ENCODE assay signal across 40 cellular contexts in genomic region chr22:35059632-35060031, GRCh38. TPM values are rescaled to one million over a fixed set of nuclear protein-coding genes. Genes with fewer than 3 reads are reported as not detected.
"Had no signal": no experiment of that assay in that cellular context is flagged by ENCODE, and none has a peak within 500 bp of the region (broad histone marks: within the 10 kb centered on the region; RNA-seq: fewer than 3 reads in every experiment).

No MANE protein-coding gene starts in this region.

- ATAC-seq: activated CD8-positive, alpha-beta T cell treated with anti-CD3 and anti-CD28 coated beads for 36 hours; activated naive CD4-positive, alpha-beta T cell treated with anti-CD3 and anti-CD28 coated beads, Interleukin-2, amount 50 U/mL, for 72 hours; activated T-cell treated with anti-CD3 and anti-CD28 coated beads, Interleukin-2, amount 50 U/mL, for 4 hours; activated T-cell treated with anti-CD3 and anti-CD28 coated beads, Interleukin-2, amount 50 U/mL, for 72 hours; activated T-helper 17 cell treated with anti-CD3 and anti-CD28 coated beads, Interleukin-2, amount 50 U/mL, for 72 hours; body of pancreas had no signal

- H3K9me3 ChIP-seq: adrenal gland, body of pancreas had no signal

- H3K27me3 Mint-ChIP-seq: activated CD4-positive, alpha-beta T cell treated with anti-CD3 and anti-CD28 coated beads, Interleukin-2, amount 10 ng/mL, durations not matched to agents 24 days and 14 days; activated naive CD8-positive, alpha-beta T cell treated with anti-CD3 and anti-CD28 coated beads for 36 hours had no signal

- DNase-seq: activated B cell treated with CpG ODN at 0.5 μM for 24 hours; activated CD4-positive, alpha-beta memory T cell treated with anti-CD3 and anti-CD28 coated beads for 36 hours; activated CD4-positive, alpha-beta T cell treated with anti-CD3 and anti-CD28 coated beads for 4 hours; activated CD4-positive, alpha-beta T cell treated with anti-CD3 and anti-CD28 coated beads, Interleukin-2, amount 10 ng/mL, durations not matched to agents 24 days and 14 days; activated CD4-positive, alpha-beta T cell treated with anti-CD3 and anti-CD28 coated beads, Interleukin-2, amount 50 U/mL, for 1 hour; activated CD4-positive, alpha-beta T cell treated with anti-CD3 and anti-CD28 coated beads, Interleukin-2, amount 50 U/mL, for 4 hours; activated CD4-positive, CD25-positive, alpha-beta regulatory T cell treated with anti-CD3 and anti-CD28 coated beads, Interleukin-2, amount 50 U/mL, for 72 hours; activated CD8-positive, alpha-beta memory T cell treated with anti-CD3 and anti-CD28 coated beads, Interleukin-2, amount 50 U/mL, for 4 hours; activated CD8-positive, alpha-beta T cell treated with anti-CD3 and anti-CD28 coated beads for 36 hours; activated effector memory CD4-positive, alpha-beta T cell treated with anti-CD3 and anti-CD28 coated beads, Interleukin-2, amount 50 U/mL, for 16 hours; activated gamma-delta T cell treated with Interleukin-2 at 50 U/mL for 16 hours; activated naive CD4-positive, alpha-beta T cell; activated naive CD4-positive, alpha-beta T cell treated with anti-CD3 and anti-CD28 coated beads for 36 hours; activated naive CD4-positive, alpha-beta T cell treated with anti-CD3 and anti-CD28 coated beads, Interleukin-2, amount 50 U/mL, for 16 hours; activated naive CD8-positive, alpha-beta T cell treated with anti-CD3 and anti-CD28 coated beads for 36 hours; activated T-cell treated with anti-CD3 and anti-CD28 coated beads for 4 hours; activated T-cell treated with anti-CD3 and anti-CD28 coated beads, Interleukin-2, amount 50 U/mL, for 1 hour; activated T-cell treated with anti-CD3 and anti-CD28 coated beads, Interleukin-2, amount 50 U/mL, for 4 hours; activated T-cell treated with anti-CD3 and anti-CD28 coated beads, Interleukin-2, amount 50 U/mL, for 72 hours; adrenal gland; amniotic stem cell; aorta; body of pancreas; brain microvascular endothelial cell; central memory CD4-positive, alpha-beta T cell; T-helper 1 cell; T-helper 2 cell; T-helper 9 cell had no signal

- H3K27ac Mint-ChIP-seq: activated B cell treated with CpG ODN at 0.5 μM for 24 hours; activated CD4-positive, alpha-beta memory T cell treated with anti-CD3 and anti-CD28 coated beads for 36 hours; activated CD4-positive, alpha-beta T cell treated with anti-CD3 and anti-CD28 coated beads, Interleukin-2, amount 10 ng/mL, durations not matched to agents 24 days and 14 days; activated CD8-positive, alpha-beta T cell treated with anti-CD3 and anti-CD28 coated beads for 36 hours; activated naive CD4-positive, alpha-beta T cell treated with anti-CD3 and anti-CD28 coated beads for 36 hours; activated naive CD4-positive, alpha-beta T cell treated with anti-CD3 and anti-CD28 coated beads, Interleukin-2, amount 50 U/mL, for 72 hours; activated naive CD8-positive, alpha-beta T cell treated with anti-CD3 and anti-CD28 coated beads for 36 hours; activated T-cell treated with anti-CD3 and anti-CD28 coated beads, Interleukin-2, amount 50 U/mL, for 72 hours; activated T-helper 1 cell treated with anti-CD3 and anti-CD28 coated beads, Interleukin-12 subunit alpha, Interleukin-12 subunit beta, Interleukin-2, Interleukin-4 antibody, amounts not matched to agents 30 ng/mL and 10 ng/mL and 1 ng/mL, durations not matched to agents 14 hours and 24 hours and 36 hours; activated T-helper 17 cell treated with anti-CD3 and anti-CD28 coated beads, Interleukin-2, amount 50 U/mL, for 72 hours; T-helper 1 cell treated with Interleukin-12 subunit alpha and Interleukin-12 subunit beta and Interleukin-4 antibody, amounts not matched to agents 30 μg/mL and 1 μg/mL, for 36 hours; T-helper 2 cell treated with Interferon-gamma antibody and Interleukin-4, amounts not matched to agents 5 μg/mL and 100 μg/mL, for 36 hours had no signal

- H3K36me3 ChIP-seq: adrenal gland, brain microvascular endothelial cell, breast epithelium had no signal

- H3K27ac ChIP-seq: adrenal gland, body of pancreas, brain microvascular endothelial cell, breast epithelium, VCaP had no signal

- H3K27me3 ChIP-seq: adrenal gland, body of pancreas, brain microvascular endothelial cell had no signal

- H3K4me1 Mint-ChIP-seq: activated B cell treated with CpG ODN at 0.5 μM for 24 hours; activated naive CD8-positive, alpha-beta T cell treated with anti-CD3 and anti-CD28 coated beads for 36 hours; activated T-helper 17 cell treated with anti-CD3 and anti-CD28 coated beads, Interleukin-2, amount 50 U/mL, for 72 hours had no signal

- H3K4me3 ChIP-seq: adrenal gland, body of pancreas, breast epithelium had no signal

- H3K9me3 Mint-ChIP-seq: activated naive CD4-positive, alpha-beta T cell treated with anti-CD3 and anti-CD28 coated beads for 36 hours; activated T-cell treated with anti-CD3 and anti-CD28 coated beads, Interleukin-2, amount 50 U/mL, for 4 hours; activated T-helper 17 cell treated with anti-CD3 and anti-CD28 coated beads, Interleukin-2, amount 50 U/mL, for 72 hours had no signal

- FAIRE-seq: astrocyte, TTC549 had no signal

- H3K36me3 Mint-ChIP-seq: activated CD4-positive, alpha-beta memory T cell treated with anti-CD3 and anti-CD28 coated beads for 36 hours; activated naive CD4-positive, alpha-beta T cell treated with anti-CD3 and anti-CD28 coated beads, Interleukin-2, amount 50 U/mL, for 72 hours; activated naive CD8-positive, alpha-beta T cell treated with anti-CD3 and anti-CD28 coated beads for 36 hours had no signal

- H3K4me3 Mint-ChIP-seq: activated B cell treated with CpG ODN at 0.5 μM for 24 hours; activated CD4-positive, alpha-beta memory T cell treated with anti-CD3 and anti-CD28 coated beads for 36 hours; activated CD4-positive, alpha-beta T cell treated with anti-CD3 and anti-CD28 coated beads, Interleukin-2, amount 10 ng/mL, durations not matched to agents 24 days and 14 days; activated CD8-positive, alpha-beta T cell treated with anti-CD3 and anti-CD28 coated beads for 36 hours; activated naive CD4-positive, alpha-beta T cell treated with anti-CD3 and anti-CD28 coated beads for 36 hours; activated naive CD8-positive, alpha-beta T cell treated with anti-CD3 and anti-CD28 coated beads for 36 hours; activated T-cell treated with anti-CD3 and anti-CD28 coated beads, Interleukin-2, amount 50 U/mL, for 4 hours; activated T-cell treated with anti-CD3 and anti-CD28 coated beads, Interleukin-2, amount 50 U/mL, for 72 hours; activated T-helper 1 cell treated with anti-CD3 and anti-CD28 coated beads, Interleukin-12 subunit alpha, Interleukin-12 subunit beta, Interleukin-2, Interleukin-4 antibody, amounts not matched to agents 30 ng/mL and 10 ng/mL and 1 ng/mL, durations not matched to agents 14 hours and 24 hours and 36 hours; activated T-helper 17 cell treated with anti-CD3 and anti-CD28 coated beads, Interleukin-2, amount 50 U/mL, for 72 hours; T-helper 1 cell treated with Interleukin-12 subunit alpha and Interleukin-12 subunit beta and Interleukin-4 antibody, amounts not matched to agents 30 μg/mL and 1 μg/mL, for 36 hours; T-helper 2 cell treated with Interferon-gamma antibody and Interleukin-4, amounts not matched to agents 5 μg/mL and 100 μg/mL, for 36 hours had no signal

- H3K4me1 ChIP-seq: adrenal gland, body of pancreas, breast epithelium had no signal

RNA-seq across cellular contexts. Expression of gene ISX, which starts 6.3 kb away (rescaled TPM):
- total RNA-seq: activated B cell treated with CpG ODN at 0.5 μM for 24 hours; activated CD4-positive, alpha-beta memory T cell treated with anti-CD3 and anti-CD28 coated beads for 36 hours; activated CD4-positive, alpha-beta T cell treated with anti-CD3 and anti-CD28 coated beads, Interleukin-2, amount 10 ng/mL, durations not matched to agents 24 days and 14 days; activated CD8-positive, alpha-beta memory T cell treated with anti-CD3 and anti-CD28 coated beads for 36 hours; activated CD8-positive, alpha-beta T cell treated with anti-CD3 and anti-CD28 coated beads for 36 hours; activated naive CD4-positive, alpha-beta T cell treated with anti-CD3 and anti-CD28 coated beads for 36 hours; activated naive CD4-positive, alpha-beta T cell treated with anti-CD3 and anti-CD28 coated beads, Interleukin-2, amount 50 U/mL, for 72 hours; activated naive CD8-positive, alpha-beta T cell treated with anti-CD3 and anti-CD28 coated beads for 36 hours; activated T-cell treated with anti-CD3 and anti-CD28 coated beads, Interleukin-2, amount 50 U/mL, for 4 hours; activated T-cell treated with anti-CD3 and anti-CD28 coated beads, Interleukin-2, amount 50 U/mL, for 72 hours; activated T-helper 1 cell treated with anti-CD3 and anti-CD28 coated beads, Interleukin-12 subunit alpha, Interleukin-12 subunit beta, Interleukin-2, Interleukin-4 antibody, amounts not matched to agents 30 ng/mL and 10 ng/mL and 1 ng/mL, durations not matched to agents 14 hours and 24 hours and 36 hours; activated T-helper 17 cell treated with anti-CD3 and anti-CD28 coated beads, Interleukin-2, amount 50 U/mL, for 72 hours; aorta; astrocyte; cardiac septum; cerebellum had no signal
- polyA plus RNA-seq: adrenal gland had no signal
